ENCODE assay signal across 17 cellular contexts in genomic region chr10:20990604-20991003, GRCh38.
A peak's percentile ranks its signal among the peaks of the same experiment; 100 is the strongest.
DNase-seq lines count a peak whose midpoint lies in the region; ATAC-seq and TF ChIP-seq lines count a peak whose summit lies in the region.
"Had no signal": no experiment of that assay in that cellular context is flagged by ENCODE, and none has a peak within 500 bp of the region (broad histone marks: within the 10 kb centered on the region; RNA-seq: fewer than 3 reads in every experiment).

No MANE protein-coding gene starts in this region.

- H3K27ac Mint-ChIP-seq in T-helper 17 cell, result no peak overlapping the region
- H3K27ac Mint-ChIP-seq: activated CD8-positive, alpha-beta T cell treated with anti-CD3 and anti-CD28 coated beads for 36 hours had no signal

- H3K79me2 ChIP-seq in PC-3 (ENCODE audit: low read length), result no peaks in the 10 kb centered on the region

- no peaks in the 10 kb centered on the region for H3K36me3 ChIP-seq in PC-3 (ENCODE audit: low read depth, low read length)
- H3K36me3 ChIP-seq: cardiac muscle cell had no signal

- DNase-seq in AG08396 (ENCODE audit: low spot score) (peak; percentile 13), PC-3 (peak; percentile 82), epithelial cell of prostate (ENCODE audit: low read depth, low spot score) (peak; percentile 22), myocyte (ENCODE audit: low read depth) (peak; percentile 2), T-helper 17 cell (no peak)
- DNase-seq: activated CD8-positive, alpha-beta T cell treated with anti-CD3 and anti-CD28 coated beads for 36 hours; activated effector memory CD4-positive, alpha-beta T cell treated with anti-CD3 and anti-CD28 coated beads, Interleukin-2, amount 50 U/mL, for 16 hours; Caco-2; GOT3; Kasumi-1; left ventricle myocardium superior; NCI-H1930; SHP77 had no signal

- no TSS peak for BruUV-seq in PC-3 (replicated peaks; lab: Mats Ljungman, UMichigan)

- H3K4me2 ChIP-seq in PC-3 (ENCODE audit: low read length), result peak overlapping the region; percentile 58

- peaks cover 44% of the 10 kb centered on the region for H3K4me1 ChIP-seq in PC-3 (ENCODE audit: insufficient read depth, low read length)

- ATAC-seq in PC-3 (peak; percentile 59), HG03571 (IDR thresholded peaks at IDR 0.05; ENCODE audit: unreplicated experiment) (no peak), HG03139 (IDR thresholded peaks at IDR 0.05; ENCODE audit: unreplicated experiment) (no peak), T-helper 17 cell (no peak), GM18873 (IDR thresholded peaks at IDR 0.05; ENCODE audit: low FRiP score, unreplicated experiment) (no peak)
- ATAC-seq: activated CD8-positive, alpha-beta T cell treated with anti-CD3 and anti-CD28 coated beads for 36 hours; left ventricle myocardium superior had no signal

- peak overlapping the region; percentile 53 for H3K9ac ChIP-seq in PC-3 (ENCODE audit: low read length)

- no peaks in the 10 kb centered on the region for H3K36me3 Mint-ChIP-seq in T-helper 17 cell (ENCODE audit: low read depth)

- no peaks in the 10 kb centered on the region for H3K9me3 ChIP-seq in PC-3 (ENCODE audit: low read length)
- H3K9me3 ChIP-seq in T-helper 17 cell (ENCODE audit: control insufficient read depth, low read length, poor library complexity, severe bottlenecking), result no peaks in the 10 kb centered on the region
- H3K9me3 ChIP-seq: Caco-2 had no signal

- no peaks in the 10 kb centered on the region for H3F3A ChIP-seq in PC-3 (ENCODE audit: low read length, unreplicated experiment)

- H3K4me1 Mint-ChIP-seq in T-helper 17 cell, result no peaks in the 10 kb centered on the region

- intact Hi-C loops in PC-3 (cut with micrococcal nuclease), result loop anchor here (10.0 kb wide), 1 partner anchor 174 kb away; no protein-coding TSS in a partner anchor

- H2AFZ ChIP-seq in PC-3 (ENCODE audit: low read length), result 0 out of 2 replicates have a peak overlapping the region, but pooled peaks have one; percentile 1

- no peak for TF ChIP-seq CTCF in PC-3 (conservative IDR thresholded peaks at IDR 0.05; ENCODE audit: low read depth, low read length)

- CTCF ChIA-PET in PC-3 (lab: Charles Lee), result no interaction called here

- no peak overlapping the region for H3K4me3 ChIP-seq in PC-3 (ENCODE audit: low read length)
- H3K4me3 ChIP-seq: cardiac muscle cell had no signal

- POLR2A ChIA-PET in PC-3 (lab: Charles Lee; ENCODE audit: unreplicated experiment), result no interaction called here

- H3K27me3 Mint-ChIP-seq in T-helper 17 cell, result no peaks in the 10 kb centered on the region
- H3K27me3 Mint-ChIP-seq: activated CD8-positive, alpha-beta T cell treated with anti-CD3 and anti-CD28 coated beads for 36 hours had no signal

- H3K4me3 Mint-ChIP-seq in T-helper 17 cell, result no peak overlapping the region
- H3K4me3 Mint-ChIP-seq: activated CD8-positive, alpha-beta T cell treated with anti-CD3 and anti-CD28 coated beads for 36 hours had no signal

- H3K9me2 ChIP-seq in PC-3 (replicated peaks; ENCODE audit: low read length), result no peaks in the 10 kb centered on the region

- H3K27ac ChIP-seq in PC-3 (ENCODE audit: low read length), result peak overlapping the region; percentile 91
- H3K27ac ChIP-seq in epithelial cell of prostate, result peak overlapping the region; percentile 17
- H3K27ac ChIP-seq: cardiac muscle cell had no signal

- no peaks in the 10 kb centered on the region for H3K27me3 ChIP-seq in PC-3 (ENCODE audit: low read length)
- H3K27me3 ChIP-seq: cardiac muscle cell had no signal

- no peaks in the 10 kb centered on the region for H4K20me1 ChIP-seq in PC-3 (ENCODE audit: low read length)

Comparison
In these comparisons a context has a peak if more than half of its experiments do, and no peak if none do; other contexts are left out.
1. DNase-seq: peak in AG08396 (single experiment), PC-3 (single experiment), epithelial cell of prostate (single experiment) and myocyte (single experiment); none in T-helper 17 cell (0 of 3).